ENCODE assay signal across 8 cellular contexts in genomic region chr7:64665980-64666674, GRCh38. TPM values are rescaled to one million over a fixed set of nuclear protein-coding genes. Genes with fewer than 3 reads are reported as not detected.
DNase-seq lines count a peak whose midpoint lies in the region; ATAC-seq and TF ChIP-seq lines count a peak whose summit lies in the region.

Gene ZNF107, plus strand, starts transcription at chr7:64666133. Its CDS starts 150 bp downstream, at chr7:64666283.

- no peaks in the 10 kb centered on the region for H3K9me3 ChIP-seq in CD8-positive, alpha-beta T cell (ENCODE audit: low read length)

- no peaks in the 10 kb centered on the region for H3K36me3 ChIP-seq in CD8-positive, alpha-beta T cell (ENCODE audit: insufficient read depth, low read length)

- POLR2A ChIA-PET in CD8-positive, alpha-beta T cell (lab: Charles Lee): interaction anchor here (0.8 to 2.6 kb wide), 9 partner anchors 8 to 555 kb away, joined by 3 to 19 read pairs (median 5); partner anchors contain the start of genes ERV3-1, ZNF138, ZNF273 and ZNF680

- peaks cover 64% of the 10 kb centered on the region for H3K4me1 Mint-ChIP-seq in CD8-positive, alpha-beta T cell (ENCODE audit: low read depth)

- H3K27ac Mint-ChIP-seq in CD8-positive, alpha-beta T cell: peak within 1 kb of the TSS; percentile 96

- peak; percentile 73 to 88 (median 81) for DNase-seq in CD8-positive, alpha-beta T cell
- DNase-seq in HS-27A (ENCODE audit: low read depth) (peak; percentile 67), NK-92 (lab: John Stamatoyannopoulos, UW; ENCODE audit: unreplicated experiment) (peak; percentile 21), lung microvascular endothelial cell (ENCODE audit: low read depth in 2 of 2) (peak; percentile 93)
- DNase-seq in activated CD8-positive, alpha-beta memory T cell treated with anti-CD3 and anti-CD28 coated beads for 1 hour (ENCODE audit: extremely low read depth in 1 of 2, low read depth in 1 of 2): peak; percentile 66 to 68
- peak; percentile 79 for DNase-seq in effector CD8-positive, alpha-beta T cell (lab: John Stamatoyannopoulos, UW)
- peak; percentile 64 to 81 (median 70) for DNase-seq in stimulated activated CD4-positive, alpha-beta T cell treated with anti-CD3 and anti-CD28 coated beads, TNF-alpha, amount 100 ng/mL, for 48 hours (ENCODE audit: low read depth in 3 of 3)

- peak within 1 kb of the TSS; percentile 92 for H3K27ac ChIP-seq in CD8-positive, alpha-beta T cell (ENCODE audit: low read depth, low read length)

- H3K4me3 Mint-ChIP-seq in CD8-positive, alpha-beta T cell: peak within 1 kb of the TSS; percentile 96

- H3K27me3 ChIP-seq in CD8-positive, alpha-beta T cell (ENCODE audit: insufficient read depth, low read length): no peaks in the 10 kb centered on the region

- intact Hi-C loops in CD8-positive, alpha-beta T cell (cut with DNase I, micrococcal nuclease): loop anchor here (1.0 to 10.0 kb wide), 13 partner anchors 41 to 1089 kb away; partner anchors contain the start of genes ZNF138 (in 2 of the 2), ZNF273 (in 2 of the 2), ZNF680 (in 2 of the 2) and ZNF92 (in 2 of the 2)

- CTCF ChIA-PET in CD8-positive, alpha-beta T cell (lab: Charles Lee): interaction anchor here (0.7 to 1.7 kb wide), 2 partner anchors 128 to 237 kb away, joined by 4 to 7 read pairs; partner anchors contain the start of genes ZNF138 and ZNF273

- no peaks in the 10 kb centered on the region for H3K27me3 Mint-ChIP-seq in CD8-positive, alpha-beta T cell (ENCODE audit: low read depth)

- H3K36me3 Mint-ChIP-seq in CD8-positive, alpha-beta T cell: peaks cover 51% of the 10 kb centered on the region

- peak; percentile 95 for ATAC-seq in CD8-positive, alpha-beta T cell
- peak; percentile 99 for ATAC-seq in GM19467 (IDR thresholded peaks at IDR 0.05; ENCODE audit: unreplicated experiment)

- TF ChIP-seq CTCF in CD8-positive, alpha-beta T cell (IDR thresholded peaks at IDR 0.05): no peak

- H3K4me3 ChIP-seq in CD8-positive, alpha-beta T cell (ENCODE audit: low read depth, low read length): peak within 1 kb of the TSS; percentile 93

- H3K9me3 Mint-ChIP-seq in CD8-positive, alpha-beta T cell: peaks cover 6% of the 10 kb centered on the region

- peaks cover 14% of the 10 kb centered on the region for H3K4me1 ChIP-seq in CD8-positive, alpha-beta T cell (ENCODE audit: insufficient read depth, low read length)

RNA-seq across cellular contexts. Expression of gene ZNF107, which starts in this region (rescaled TPM):
- 10 to 100 TPM; 14.0 to 14.7 TPM for total RNA-seq in CD8-positive, alpha-beta T cell
- 1.3 and 2.4 TPM in 2 replicates for total RNA-seq in lung microvascular endothelial cell

Comparison
In these comparisons a context has a peak if more than half of its experiments do, and no peak if none do; other contexts are left out.
1. Peak in every context shown above with its lines: DNase-seq, ATAC-seq, H3K4me3 ChIP-seq and H3K27ac ChIP-seq.
2. DNase-seq: peak in every context shown above with its lines; median percentile 93 in lung microvascular endothelial cell; 81 in CD8-positive, alpha-beta T cell; 79 in effector CD8-positive, alpha-beta T cell; 70 in stimulated activated CD4-positive, alpha-beta T cell treated with anti-CD3 and anti-CD28 coated beads, TNF-alpha, amount 100 ng/mL, for 48 hours; 67 in HS-27A; 67 in activated CD8-positive, alpha-beta memory T cell treated with anti-CD3 and anti-CD28 coated beads for 1 hour; 21 in NK-92.